Comparison of ENCODE assay signal across 1 cellular context in the genomic region with DNA sequence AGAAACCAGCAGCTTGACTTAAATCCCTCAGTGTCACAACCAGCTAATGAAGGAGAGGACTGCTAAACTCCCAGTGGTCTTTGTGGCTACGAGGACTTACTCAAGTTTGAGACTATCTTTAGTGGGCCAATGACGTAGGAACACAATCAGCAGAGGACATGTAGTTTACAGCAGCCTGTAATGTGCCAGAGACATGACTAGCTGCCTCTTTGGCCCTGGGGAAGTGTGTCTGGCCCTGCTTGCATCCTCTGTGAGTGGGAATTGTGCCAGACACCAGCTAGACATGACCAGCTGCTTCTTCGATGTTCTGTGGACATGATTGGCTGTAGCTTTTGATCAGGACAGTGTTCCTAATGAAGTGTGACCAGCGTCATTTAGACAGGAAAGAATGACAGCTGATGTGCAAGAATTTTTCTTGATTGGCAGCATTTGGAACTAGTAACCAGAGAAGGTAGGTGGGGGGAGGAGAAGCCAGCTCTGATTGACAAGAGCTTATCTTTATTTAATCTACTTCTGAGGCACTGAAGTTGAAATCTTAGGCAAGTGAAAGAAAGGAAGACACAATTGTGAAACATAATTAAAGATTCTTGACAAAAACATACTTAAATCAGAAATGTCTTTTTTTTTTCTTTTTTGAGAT.
TF ChIP-seq lines count a peak whose summit lies in the region.

No MANE protein-coding gene starts in this region.

TF ChIP-seq in GM12878, 131 proteins besides CTCF, POLR2A, EP300 and RAD21 (continued from another document):
- TF ChIP-seq, protein P1, sequence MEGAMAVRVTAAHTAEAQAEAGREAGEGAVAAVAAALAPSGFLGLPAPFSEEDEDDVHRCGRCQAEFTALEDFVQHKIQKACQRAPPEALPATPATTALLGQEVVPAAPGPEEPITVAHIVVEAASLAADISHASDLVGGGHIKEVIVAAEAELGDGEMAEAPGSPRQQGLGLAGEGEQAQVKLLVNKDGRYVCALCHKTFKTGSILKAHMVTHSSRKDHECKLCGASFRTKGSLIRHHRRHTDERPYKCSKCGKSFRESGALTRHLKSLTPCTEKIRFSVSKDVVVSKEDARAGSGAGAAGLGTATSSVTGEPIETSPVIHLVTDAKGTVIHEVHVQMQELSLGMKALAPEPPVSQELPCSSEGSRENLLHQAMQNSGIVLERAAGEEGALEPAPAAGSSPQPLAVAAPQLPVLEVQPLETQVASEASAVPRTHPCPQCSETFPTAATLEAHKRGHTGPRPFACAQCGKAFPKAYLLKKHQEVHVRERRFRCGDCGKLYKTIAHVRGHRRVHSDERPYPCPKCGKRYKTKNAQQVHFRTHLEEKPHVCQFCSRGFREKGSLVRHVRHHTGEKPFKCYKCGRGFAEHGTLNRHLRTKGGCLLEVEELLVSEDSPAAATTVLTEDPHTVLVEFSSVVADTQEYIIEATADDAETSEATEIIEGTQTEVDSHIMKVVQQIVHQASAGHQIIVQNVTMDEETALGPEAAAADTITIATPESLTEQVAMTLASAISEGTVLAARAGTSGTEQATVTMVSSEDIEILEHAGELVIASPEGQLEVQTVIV (IDR thresholded peaks at IDR 0.05; ENCODE audit: borderline replicate concordance, partially characterized antibody) = no peak
- TF ChIP-seq ZNF274 (IDR thresholded peaks at IDR 0.05; ENCODE audit: insufficient read depth, insufficient read length) = no peak
- no peak for TF ChIP-seq NR2C2 (IDR thresholded peaks at IDR 0.05; ENCODE audit: borderline replicate concordance, control insufficient read depth, insufficient read length, low read depth)
- TF ChIP-seq SMC3 (IDR thresholded peaks at IDR 0.05; ENCODE audit: borderline replicate concordance, low read length) = peak; percentile 2; the same call in 1 of the 2 replicates
- TF ChIP-seq, protein P2, sequence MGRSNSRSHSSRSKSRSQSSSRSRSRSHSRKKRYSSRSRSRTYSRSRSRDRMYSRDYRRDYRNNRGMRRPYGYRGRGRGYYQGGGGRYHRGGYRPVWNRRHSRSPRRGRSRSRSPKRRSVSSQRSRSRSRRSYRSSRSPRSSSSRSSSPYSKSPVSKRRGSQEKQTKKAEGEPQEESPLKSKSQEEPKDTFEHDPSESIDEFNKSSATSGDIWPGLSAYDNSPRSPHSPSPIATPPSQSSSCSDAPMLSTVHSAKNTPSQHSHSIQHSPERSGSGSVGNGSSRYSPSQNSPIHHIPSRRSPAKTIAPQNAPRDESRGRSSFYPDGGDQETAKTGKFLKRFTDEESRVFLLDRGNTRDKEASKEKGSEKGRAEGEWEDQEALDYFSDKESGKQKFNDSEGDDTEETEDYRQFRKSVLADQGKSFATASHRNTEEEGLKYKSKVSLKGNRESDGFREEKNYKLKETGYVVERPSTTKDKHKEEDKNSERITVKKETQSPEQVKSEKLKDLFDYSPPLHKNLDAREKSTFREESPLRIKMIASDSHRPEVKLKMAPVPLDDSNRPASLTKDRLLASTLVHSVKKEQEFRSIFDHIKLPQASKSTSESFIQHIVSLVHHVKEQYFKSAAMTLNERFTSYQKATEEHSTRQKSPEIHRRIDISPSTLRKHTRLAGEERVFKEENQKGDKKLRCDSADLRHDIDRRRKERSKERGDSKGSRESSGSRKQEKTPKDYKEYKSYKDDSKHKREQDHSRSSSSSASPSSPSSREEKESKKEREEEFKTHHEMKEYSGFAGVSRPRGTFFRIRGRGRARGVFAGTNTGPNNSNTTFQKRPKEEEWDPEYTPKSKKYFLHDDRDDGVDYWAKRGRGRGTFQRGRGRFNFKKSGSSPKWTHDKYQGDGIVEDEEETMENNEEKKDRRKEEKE (IDR thresholded peaks at IDR 0.05) = no peak
- no peak for TF ChIP-seq BCL3 (IDR thresholded peaks at IDR 0.05; ENCODE audit: borderline replicate concordance, insufficient read depth, low read depth, low read length, poor library complexity, severe bottlenecking)
- no peak for TF ChIP-seq E2F4 (IDR thresholded peaks at IDR 0.05; ENCODE audit: low read depth, low read length)
- no peak for TF ChIP-seq FOXK2 (IDR thresholded peaks at IDR 0.05)
- TF ChIP-seq ZBED1 (IDR thresholded peaks at IDR 0.05; ENCODE audit: borderline replicate concordance) = no peak
- TF ChIP-seq PAX5 (IDR thresholded peaks at IDR 0.05; ENCODE audit: borderline replicate concordance, low read depth, low read length) = peak; percentile 71
- TF ChIP-seq POLR2AphosphoS5 (IDR thresholded peaks at IDR 0.05; ENCODE audit: low read length) = no peak; the same call in 1 of the 2 replicates
- no peak for TF ChIP-seq BMI1 (IDR thresholded peaks at IDR 0.05; ENCODE audit: borderline replicate concordance)
- TF ChIP-seq SIX5 (IDR thresholded peaks at IDR 0.05; ENCODE audit: low read depth, low read length, severe bottlenecking) = no peak
- TF ChIP-seq NFIC (IDR thresholded peaks at IDR 0.05; ENCODE audit: low read depth, low read length) = no peak
- TF ChIP-seq, protein P3, sequence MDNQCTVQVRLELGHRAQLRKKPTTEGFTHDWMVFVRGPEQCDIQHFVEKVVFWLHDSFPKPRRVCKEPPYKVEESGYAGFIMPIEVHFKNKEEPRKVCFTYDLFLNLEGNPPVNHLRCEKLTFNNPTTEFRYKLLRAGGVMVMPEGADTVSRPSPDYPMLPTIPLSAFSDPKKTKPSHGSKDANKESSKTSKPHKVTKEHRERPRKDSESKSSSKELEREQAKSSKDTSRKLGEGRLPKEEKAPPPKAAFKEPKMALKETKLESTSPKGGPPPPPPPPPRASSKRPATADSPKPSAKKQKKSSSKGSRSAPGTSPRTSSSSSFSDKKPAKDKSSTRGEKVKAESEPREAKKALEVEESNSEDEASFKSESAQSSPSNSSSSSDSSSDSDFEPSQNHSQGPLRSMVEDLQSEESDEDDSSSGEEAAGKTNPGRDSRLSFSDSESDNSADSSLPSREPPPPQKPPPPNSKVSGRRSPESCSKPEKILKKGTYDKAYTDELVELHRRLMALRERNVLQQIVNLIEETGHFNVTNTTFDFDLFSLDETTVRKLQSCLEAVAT (IDR thresholded peaks at IDR 0.05) = peak; percentile 98
- no peak for TF ChIP-seq ESRRA (IDR thresholded peaks at IDR 0.05; ENCODE audit: low read length)
- TF ChIP-seq CBX5 (IDR thresholded peaks at IDR 0.05; ENCODE audit: low read depth) = no peak
- TF ChIP-seq SKIL (IDR thresholded peaks at IDR 0.05; ENCODE audit: low read depth, poor library complexity, severe bottlenecking) = peak; percentile 60
- peak; percentile 82 for TF ChIP-seq PBX3 (IDR thresholded peaks at IDR 0.05; ENCODE audit: insufficient replicate concordance, low read depth, low read length)
- no peak for TF ChIP-seq RFX5 (IDR thresholded peaks at IDR 0.05; ENCODE audit: low read depth, low read length)
- no peak for TF ChIP-seq CEBPB (IDR thresholded peaks at IDR 0.05; ENCODE audit: borderline replicate concordance in 1 of 2, low read depth in 2 of 2, low read length in 2 of 2)
- TF ChIP-seq, protein P4, sequence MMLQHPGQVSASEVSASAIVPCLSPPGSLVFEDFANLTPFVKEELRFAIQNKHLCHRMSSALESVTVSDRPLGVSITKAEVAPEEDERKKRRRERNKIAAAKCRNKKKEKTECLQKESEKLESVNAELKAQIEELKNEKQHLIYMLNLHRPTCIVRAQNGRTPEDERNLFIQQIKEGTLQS (IDR thresholded peaks at IDR 0.05; ENCODE audit: borderline replicate concordance, extremely low read depth, low read depth, low read length) = no peak
- TF ChIP-seq TAF1 (IDR thresholded peaks at IDR 0.05; ENCODE audit: borderline replicate concordance, low read depth, low read length) = peak; percentile 29; the same call in 1 of the 2 replicates
- TF ChIP-seq PKNOX1 (IDR thresholded peaks at IDR 0.05) = peak; percentile 95
- peak; percentile 55; the same call in 1 of the 2 replicates for TF ChIP-seq CBFB (IDR thresholded peaks at IDR 0.05; ENCODE audit: low read depth)
- TF ChIP-seq WRNIP1 (IDR thresholded peaks at IDR 0.05; ENCODE audit: borderline replicate concordance, low read depth, low read length) = no peak
- peak; percentile 84 for TF ChIP-seq RUNX3 (IDR thresholded peaks at IDR 0.05; ENCODE audit: low read length)
- TF ChIP-seq KAT2A (conservative IDR thresholded peaks at IDR 0.05; ENCODE audit: control insufficient read depth, low read depth, low read length) = no peak
- peak; percentile 75 for TF ChIP-seq ATF7 (IDR thresholded peaks at IDR 0.05; ENCODE audit: low read depth)
- no peak for TF ChIP-seq NFXL1 (IDR thresholded peaks at IDR 0.05; ENCODE audit: borderline replicate concordance)
- no peak for TF ChIP-seq NBN (IDR thresholded peaks at IDR 0.05)
- no peak for TF ChIP-seq RAD51 (IDR thresholded peaks at IDR 0.05)
- no peak for TF ChIP-seq ZNF24 (IDR thresholded peaks at IDR 0.05)
- TF ChIP-seq, protein P5, sequence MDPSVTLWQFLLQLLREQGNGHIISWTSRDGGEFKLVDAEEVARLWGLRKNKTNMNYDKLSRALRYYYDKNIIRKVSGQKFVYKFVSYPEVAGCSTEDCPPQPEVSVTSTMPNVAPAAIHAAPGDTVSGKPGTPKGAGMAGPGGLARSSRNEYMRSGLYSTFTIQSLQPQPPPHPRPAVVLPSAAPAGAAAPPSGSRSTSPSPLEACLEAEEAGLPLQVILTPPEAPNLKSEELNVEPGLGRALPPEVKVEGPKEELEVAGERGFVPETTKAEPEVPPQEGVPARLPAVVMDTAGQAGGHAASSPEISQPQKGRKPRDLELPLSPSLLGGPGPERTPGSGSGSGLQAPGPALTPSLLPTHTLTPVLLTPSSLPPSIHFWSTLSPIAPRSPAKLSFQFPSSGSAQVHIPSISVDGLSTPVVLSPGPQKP (IDR thresholded peaks at IDR 0.05; ENCODE audit: low read depth, low read length) = no peak
- TF ChIP-seq STAT3 (IDR thresholded peaks at IDR 0.05; ENCODE audit: low read depth, low read length) = no peak
- TF ChIP-seq IRF4 (IDR thresholded peaks at IDR 0.05; ENCODE audit: low read depth, low read length) = peak; percentile 55
- TF ChIP-seq MTA3 (IDR thresholded peaks at IDR 0.05; ENCODE audit: borderline replicate concordance, low read length) = no peak
- no peak for TF ChIP-seq NFYA (IDR thresholded peaks at IDR 0.05; ENCODE audit: borderline replicate concordance, low read depth, low read length)
- no peak for TF ChIP-seq PAX8 (IDR thresholded peaks at IDR 0.05)
- TF ChIP-seq BCL11A (IDR thresholded peaks at IDR 0.05; ENCODE audit: low read depth, low read length) = peak; percentile 85
- TF ChIP-seq EED (IDR thresholded peaks at IDR 0.05; ENCODE audit: low read depth) = peak; percentile 80
- TF ChIP-seq JUND (IDR thresholded peaks at IDR 0.05; ENCODE audit: low read depth, low read length) = no peak
- TF ChIP-seq IKZF1 (conservative IDR thresholded peaks at IDR 0.05) = 0 out of 2 replicates have a peak, but pooled peaks have one; percentile 5
